17 cellular contexts compared by ENCODE assay signal in genomic region chr2:216328347-216328746, GRCh38. TPM values are rescaled to one million over a fixed set of nuclear protein-coding genes. Genes with fewer than 3 reads are reported as not detected.
DNase-seq lines count a peak whose midpoint lies in the region; ATAC-seq, FAIRE-seq and TF ChIP-seq lines count a peak whose summit lies in the region.
"Had no signal": no experiment of that assay in that cellular context is flagged by ENCODE, and none has a peak within 500 bp of the region (broad histone marks: within the 10 kb centered on the region; RNA-seq: fewer than 3 reads in every experiment).

No MANE protein-coding gene starts in this region.

- H3K79me2 ChIP-seq in parathyroid adenoma: no peaks in the 10 kb centered on the region

- no TSS peak for BruUV-seq in Panc1 (replicated peaks; lab: Mats Ljungman, UMichigan)

- H3K27me3 Mint-ChIP-seq in activated naive CD4-positive, alpha-beta T cell treated with anti-CD3 and anti-CD28 coated beads for 36 hours (ENCODE audit: low read depth): no peaks in the 10 kb centered on the region

- H3K4me3 ChIP-seq in Panc1 (ENCODE audit: low read depth in 2 of 2, low read length in 2 of 2): no peak overlapping the region
- no peak overlapping the region for H3K4me3 ChIP-seq in parathyroid adenoma (ENCODE audit: low read depth, low read length)
- H3K4me3 ChIP-seq: gastrocnemius medialis had no signal

- in situ Hi-C loops in Panc1 (cut with HindIII; ENCODE audit: low pct_unique_long_range_greater_than_20kb, low sequenced_read_pairs): no loop called here

- H3K27me3 ChIP-seq in Panc1 (ENCODE audit: control insufficient read depth, insufficient read depth, low read length): no peaks in the 10 kb centered on the region; the same call in 1 of the 2 replicates
- no peaks in the 10 kb centered on the region for H3K27me3 ChIP-seq in parathyroid adenoma (ENCODE audit: control insufficient read depth, insufficient read depth, low read length)
- H3K27me3 ChIP-seq: gastrocnemius medialis had no signal

- no peak overlapping the region for H3K9ac ChIP-seq in parathyroid adenoma

- peak; percentile 40 for TF ChIP-seq CTCF in Panc1 (IDR thresholded peaks at IDR 0.05)
- peak; percentile 23 for TF ChIP-seq CTCF in parathyroid adenoma (IDR thresholded peaks at IDR 0.05)

- DNase-seq in activated naive CD4-positive, alpha-beta T cell treated with anti-CD3 and anti-CD28 coated beads for 36 hours: peak; percentile 19
- DNase-seq in activated naive CD4-positive, alpha-beta T cell treated with anti-CD3 and anti-CD28 coated beads, Interleukin-2, amount 50 U/mL, for 72 hours (ENCODE audit: low spot score in 2 of 2): no peak
- no peak for DNase-seq in Panc1 (ENCODE audit: low read depth, low spot score)
- DNase-seq in dermis blood vessel endothelial cell: peak; percentile 44
- no peak for DNase-seq in DMS114 treated with DMSO at 0.1 percent for 48 hours (lab: John Stamatoyannopoulos, UW; ENCODE audit: unreplicated experiment)
- DNase-seq in GM19239 (ENCODE audit: insufficient read length, low spot score): no peak
- DNase-seq: gastrocnemius medialis, kidney glomerular epithelial cell, naive B cell, NCI-H446 treated with DMSO at 0.1 percent for 48 hours, Right ventricle myocardium superior, small intestine had no signal

- FAIRE-seq in GM19239 (lab: Jason Lieb, UNC): no peak
- FAIRE-seq: small intestine had no signal

- no peak overlapping the region for H3K4me3 Mint-ChIP-seq in activated naive CD4-positive, alpha-beta T cell treated with anti-CD3 and anti-CD28 coated beads for 36 hours
- H3K4me3 Mint-ChIP-seq: activated T-helper 17 cell treated with anti-CD3 and anti-CD28 coated beads, Interleukin-2, amount 50 U/mL, for 72 hours; naive B cell; type B pancreatic cell had no signal

- no peak overlapping the region for H2AFZ ChIP-seq in parathyroid adenoma

- H3K4me1 ChIP-seq in Panc1 (ENCODE audit: control insufficient read depth, insufficient read depth, low read length): no peaks in the 10 kb centered on the region
- no peaks in the 10 kb centered on the region for H3K4me1 ChIP-seq in parathyroid adenoma
- H3K4me1 ChIP-seq: gastrocnemius medialis had no signal

- no peaks in the 10 kb centered on the region for H3K4me1 Mint-ChIP-seq in activated naive CD4-positive, alpha-beta T cell treated with anti-CD3 and anti-CD28 coated beads for 36 hours (ENCODE audit: low read depth)
- H3K4me1 Mint-ChIP-seq: activated T-helper 17 cell treated with anti-CD3 and anti-CD28 coated beads, Interleukin-2, amount 50 U/mL, for 72 hours; naive B cell had no signal

- no peak overlapping the region for H3K4me2 ChIP-seq in parathyroid adenoma (ENCODE audit: low read length)

- no peak for ATAC-seq in activated naive CD4-positive, alpha-beta T cell treated with anti-CD3 and anti-CD28 coated beads, Interleukin-2, amount 50 U/mL, for 72 hours
- ATAC-seq in Panc1 (peak; percentile 72; the same call in 1 of the 2 replicates), GM18858 (IDR thresholded peaks at IDR 0.05; ENCODE audit: unreplicated experiment) (no peak)
- ATAC-seq: activated CD4-positive, CD25-positive, alpha-beta regulatory T cell treated with anti-CD3 and anti-CD28 coated beads, Interleukin-2, amount 50 U/mL, for 24 hours; activated T-helper 17 cell treated with anti-CD3 and anti-CD28 coated beads, Interleukin-2, amount 50 U/mL, for 72 hours; gastrocnemius medialis had no signal

- no peak overlapping the region for H3K27ac ChIP-seq in Panc1 (ENCODE audit: low read length)
- H3K27ac ChIP-seq in parathyroid adenoma: no peak overlapping the region
- H3K27ac ChIP-seq: gastrocnemius medialis had no signal

- intact Hi-C loops in activated naive CD4-positive, alpha-beta T cell treated with anti-CD3 and anti-CD28 coated beads for 36 hours (cut with micrococcal nuclease): loop anchor here (5.0 kb wide), 1 partner anchor 74 kb away; no protein-coding TSS in a partner anchor
- intact Hi-C loops in Panc1 (cut with micrococcal nuclease; ENCODE audit: unreplicated experiment): no loop called here

- H3K36me3 ChIP-seq in Panc1 (ENCODE audit: control insufficient read depth, insufficient read depth, low read length): no peaks in the 10 kb centered on the region
- no peaks in the 10 kb centered on the region for H3K36me3 ChIP-seq in parathyroid adenoma (ENCODE audit: control insufficient read depth, insufficient read depth, low read length)
- H3K36me3 ChIP-seq: gastrocnemius medialis had no signal

- CTCF ChIA-PET in activated naive CD4-positive, alpha-beta T cell treated with anti-CD3 and anti-CD28 coated beads for 36 hours (lab: Charles Lee): interaction anchor here (0.6 to 2.7 kb wide), 4 partner anchors 46 to 165 kb away, joined by 3 to 13 read pairs (median 4); no protein-coding TSS in a partner anchor
- CTCF ChIA-PET in Panc1 (lab: Charles Lee): interaction anchor here (0.5 to 1.5 kb wide), 2 partner anchors 77 to 125 kb away, joined by 3 to 4 read pairs; no protein-coding TSS in a partner anchor

- no peaks in the 10 kb centered on the region for H3K9me3 Mint-ChIP-seq in activated naive CD4-positive, alpha-beta T cell treated with anti-CD3 and anti-CD28 coated beads for 36 hours
- no peaks in the 10 kb centered on the region for H3K9me3 Mint-ChIP-seq in activated naive CD4-positive, alpha-beta T cell treated with anti-CD3 and anti-CD28 coated beads, Interleukin-2, amount 50 U/mL, for 72 hours
- H3K9me3 Mint-ChIP-seq: activated T-helper 17 cell treated with anti-CD3 and anti-CD28 coated beads, Interleukin-2, amount 50 U/mL, for 72 hours; type B pancreatic cell had no signal

- no peaks in the 10 kb centered on the region for H3K36me3 Mint-ChIP-seq in activated naive CD4-positive, alpha-beta T cell treated with anti-CD3 and anti-CD28 coated beads for 36 hours (ENCODE audit: low read depth)
- H3K36me3 Mint-ChIP-seq in activated naive CD4-positive, alpha-beta T cell treated with anti-CD3 and anti-CD28 coated beads, Interleukin-2, amount 50 U/mL, for 72 hours: no peaks in the 10 kb centered on the region
- H3K36me3 Mint-ChIP-seq: naive B cell, type B pancreatic cell had no signal

- H3K9me3 ChIP-seq in Panc1 (ENCODE audit: control insufficient read depth, insufficient read depth, low read depth, low read length): no peaks in the 10 kb centered on the region
- H3K9me3 ChIP-seq in parathyroid adenoma (ENCODE audit: control insufficient read depth, low read length): no peaks in the 10 kb centered on the region
- H3K9me3 ChIP-seq: gastrocnemius medialis had no signal

- H3K27ac Mint-ChIP-seq in activated naive CD4-positive, alpha-beta T cell treated with anti-CD3 and anti-CD28 coated beads for 36 hours: no peak overlapping the region
- H3K27ac Mint-ChIP-seq in activated naive CD4-positive, alpha-beta T cell treated with anti-CD3 and anti-CD28 coated beads, Interleukin-2, amount 50 U/mL, for 72 hours: no peak overlapping the region
- H3K27ac Mint-ChIP-seq: activated T-helper 17 cell treated with anti-CD3 and anti-CD28 coated beads, Interleukin-2, amount 50 U/mL, for 72 hours; naive B cell; type B pancreatic cell had no signal

- POLR2A ChIA-PET in Panc1 (lab: Charles Lee): interaction anchor here (0.7 kb wide), 1 partner anchor 198 kb away, joined by 3 read pairs; no protein-coding TSS in a partner anchor

RNA-seq across cellular contexts. Expression of gene MARCHF4, which starts 43.9 kb away (rescaled TPM):
- not detected for total RNA-seq in activated naive CD4-positive, alpha-beta T cell treated with anti-CD3 and anti-CD28 coated beads for 36 hours
- total RNA-seq in activated naive CD4-positive, alpha-beta T cell treated with anti-CD3 and anti-CD28 coated beads, Interleukin-2, amount 50 U/mL, for 72 hours: not detected
- total RNA-seq in Panc1 (2021; ENCODE audit: unreplicated experiment) (1.3 TPM), dermis blood vessel endothelial cell (1.5 TPM in 2 replicates)
- polyA plus RNA-seq in Panc1 (2012; ENCODE audit: insufficient read length): 0.62 TPM
- total RNA-seq: activated T-helper 17 cell treated with anti-CD3 and anti-CD28 coated beads, Interleukin-2, amount 50 U/mL, for 72 hours; gastrocnemius medialis; Right ventricle myocardium superior had no signal

Comparison
In these comparisons a context has a peak if more than half of its experiments do, and no peak if none do; other contexts are left out.
1. DNase-seq: peak in activated naive CD4-positive, alpha-beta T cell treated with anti-CD3 and anti-CD28 coated beads for 36 hours (single experiment) and dermis blood vessel endothelial cell (single experiment); none in activated naive CD4-positive, alpha-beta T cell treated with anti-CD3 and anti-CD28 coated beads, Interleukin-2, amount 50 U/mL, for 72 hours (0 of 2), Panc1 (single experiment), DMS114 treated with DMSO at 0.1 percent for 48 hours (single experiment) and GM19239 (single experiment).